ENCODE assay signal across 11 cellular contexts in the genomic region with DNA sequence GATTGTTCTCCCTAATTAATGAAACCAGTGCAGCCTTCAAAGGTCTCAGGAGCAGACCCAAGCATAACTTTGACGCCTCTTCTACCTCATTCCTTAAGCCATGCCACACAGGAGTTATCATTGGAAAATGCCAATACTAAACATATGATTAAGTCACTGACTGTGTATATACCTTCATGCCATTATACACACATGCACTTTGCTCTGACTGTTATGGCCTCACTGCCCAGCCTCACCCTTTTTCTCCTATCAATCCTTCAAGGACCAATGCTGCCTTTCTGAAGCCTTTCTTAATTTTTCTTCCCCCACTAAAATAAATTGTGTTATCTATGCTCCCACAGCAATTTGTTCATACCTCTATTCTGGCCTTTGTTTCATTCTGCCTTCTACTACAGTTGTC.
"Had no signal": no experiment of that assay in that cellular context is flagged by ENCODE, and none has a peak within 500 bp of the region (broad histone marks: within the 10 kb centered on the region; RNA-seq: fewer than 3 reads in every experiment).

No MANE protein-coding gene starts in this region.

- H3K4me3 ChIP-seq: GM23248, HAP-1 had no signal

- H3K27ac ChIP-seq: GM23248, HL-60, KMS-11 had no signal

- FAIRE-seq: HepG2 had no signal

- H3K9me3 ChIP-seq: HAP-1 had no signal

- H3K36me3 ChIP-seq: HAP-1 had no signal

- H3K27ac Mint-ChIP-seq: HFFc6, IgD-negative memory B cell had no signal

- H3K36me3 Mint-ChIP-seq: IgD-negative memory B cell had no signal

- H3K4me1 ChIP-seq: HAP-1 had no signal

- H3K4me3 Mint-ChIP-seq: HFFc6, IgD-negative memory B cell had no signal

- H3K27me3 Mint-ChIP-seq: IgD-negative memory B cell had no signal

- H3K4me2 ChIP-seq: KMS-11 had no signal

- ATAC-seq: HCT116, HepG2 had no signal

- DNase-seq: GM23248, GOT3, H7, HFFc6, KBM-7 had no signal

- H3K9me3 Mint-ChIP-seq: HFFc6, IgD-negative memory B cell had no signal

- H3K4me1 Mint-ChIP-seq: IgD-negative memory B cell had no signal
